ENCODE assay signal across 18 cellular contexts in genomic region chr7:6139189-6139996, GRCh38. TPM values are rescaled to one million over a fixed set of nuclear protein-coding genes. Genes with fewer than 3 reads are reported as not detected.
DNase-seq lines count a peak whose midpoint lies in the region; TF ChIP-seq lines count a peak whose summit lies in the region.
"Had no signal": no experiment of that assay in that cellular context is flagged by ENCODE, and none has a peak within 500 bp of the region (broad histone marks: within the 10 kb centered on the region; RNA-seq: fewer than 3 reads in every experiment).

No MANE protein-coding gene starts in this region.

- TF ChIP-seq CTCF in CD14-positive monocyte (IDR thresholded peaks at IDR 0.05) (no peak), RWPE1 (conservative IDR thresholded peaks at IDR 0.05; ENCODE audit: low read depth) (no peak)

- POLR2A ChIA-PET in RWPE1 (lab: Yijun Ruan, JAX; ENCODE audit: low non-redundant PET), result no interaction called here

- CTCF ChIA-PET in RWPE1 (lab: Yijun Ruan, JAX), result interaction anchor here (0.6 kb wide), 1 partner anchor 13 kb away, joined by 3 read pairs; no protein-coding TSS in a partner anchor

- intact Hi-C loops in CD14-positive monocyte (cut with micrococcal nuclease), result no loop called here

- H3K4me1 Mint-ChIP-seq in CD14-positive monocyte, result peaks cover 22% of the 10 kb centered on the region
- H3K4me1 Mint-ChIP-seq: endodermal cell had no signal

- no peaks in the 10 kb centered on the region for H3K27me3 Mint-ChIP-seq in CD14-positive monocyte (ENCODE audit: low read depth in 3 of 3)
- H3K27me3 Mint-ChIP-seq: activated CD8-positive, alpha-beta T cell treated with anti-CD3 and anti-CD28 coated beads for 36 hours had no signal

- H3K4me3 Mint-ChIP-seq in CD14-positive monocyte, result peak overlapping the region in 1 of 2 donors; percentile 71
- H3K4me3 Mint-ChIP-seq: activated CD8-positive, alpha-beta T cell treated with anti-CD3 and anti-CD28 coated beads for 36 hours; activated T-helper 1 cell treated with anti-CD3 and anti-CD28 coated beads, Interleukin-12 subunit alpha, Interleukin-12 subunit beta, Interleukin-2, Interleukin-4 antibody, amounts not matched to agents 30 ng/mL and 10 ng/mL and 1 ng/mL, durations not matched to agents 14 hours and 24 hours and 36 hours; endodermal cell had no signal

- DNase-seq in Ammon's horn (ENCODE audit: low spot score) (peak; percentile 29), CD14-positive monocyte (ENCODE audit: low spot score) (no peak), RWPE1 (ENCODE audit: low spot score) (no peak), medulla oblongata (ENCODE audit: extremely low spot score) (peak; percentile 68), HUDEP-2 (lab: John Stamatoyannopoulos, UW; ENCODE audit: unreplicated experiment in 76 of 76) (no peak), H4 (ENCODE audit: low spot score) (no peak), amniotic stem cell (lab: John Stamatoyannopoulos, UW) (no peak)
- DNase-seq: activated CD8-positive, alpha-beta T cell treated with anti-CD3 and anti-CD28 coated beads for 36 hours; AML-193; endodermal cell; hippocampal formation; NCI-H1048; NCI-H69; occipital lobe; PC-9; WERI-Rb-1 had no signal

- peak overlapping the region; percentile 59 to 91 (median 82) for H3K27ac Mint-ChIP-seq in CD14-positive monocyte
- H3K27ac Mint-ChIP-seq: activated CD8-positive, alpha-beta T cell treated with anti-CD3 and anti-CD28 coated beads for 36 hours; activated T-helper 1 cell treated with anti-CD3 and anti-CD28 coated beads, Interleukin-12 subunit alpha, Interleukin-12 subunit beta, Interleukin-2, Interleukin-4 antibody, amounts not matched to agents 30 ng/mL and 10 ng/mL and 1 ng/mL, durations not matched to agents 14 hours and 24 hours and 36 hours; endodermal cell had no signal

- H3K9me3 Mint-ChIP-seq in CD14-positive monocyte, result peaks cover 0 to 3% (median 0%) of the 10 kb centered on the region in 7 donors
- H3K9me3 Mint-ChIP-seq: activated CD8-positive, alpha-beta T cell treated with anti-CD3 and anti-CD28 coated beads for 36 hours; activated T-helper 1 cell treated with anti-CD3 and anti-CD28 coated beads, Interleukin-12 subunit alpha, Interleukin-12 subunit beta, Interleukin-2, Interleukin-4 antibody, amounts not matched to agents 30 ng/mL and 10 ng/mL and 1 ng/mL, durations not matched to agents 14 hours and 24 hours and 36 hours; endodermal cell had no signal

- peak overlapping the region; percentile 3; the same call in 1 of the 2 replicates for H3K27ac ChIP-seq in RWPE1
- H3K27ac ChIP-seq: PC-9, skin epidermis, WERI-Rb-1 had no signal

- peaks cover 42 to 62% of the 10 kb centered on the region in 2 donors for H3K36me3 Mint-ChIP-seq in CD14-positive monocyte

RNA-seq across cellular contexts. Expression of gene USP42, which starts 34.6 kb away (rescaled TPM):
- 1 to 10 TPM; 1.5 to 2.8 TPM for polyA plus RNA-seq in CD14-positive monocyte
- total RNA-seq in H4 (2014; rRNA removed; shearing (Covaris generic)), result 11.9 and 14.4 TPM in 2 replicates

Comparison
In these comparisons a context has a peak if more than half of its experiments do, and no peak if none do; other contexts are left out.
1. DNase-seq: peak in Ammon's horn (single experiment) and medulla oblongata (single experiment); none in CD14-positive monocyte (single experiment), RWPE1 (single experiment), HUDEP-2 (0 of 76), H4 (single experiment) and amniotic stem cell (single experiment).